In the genomic region with DNA sequence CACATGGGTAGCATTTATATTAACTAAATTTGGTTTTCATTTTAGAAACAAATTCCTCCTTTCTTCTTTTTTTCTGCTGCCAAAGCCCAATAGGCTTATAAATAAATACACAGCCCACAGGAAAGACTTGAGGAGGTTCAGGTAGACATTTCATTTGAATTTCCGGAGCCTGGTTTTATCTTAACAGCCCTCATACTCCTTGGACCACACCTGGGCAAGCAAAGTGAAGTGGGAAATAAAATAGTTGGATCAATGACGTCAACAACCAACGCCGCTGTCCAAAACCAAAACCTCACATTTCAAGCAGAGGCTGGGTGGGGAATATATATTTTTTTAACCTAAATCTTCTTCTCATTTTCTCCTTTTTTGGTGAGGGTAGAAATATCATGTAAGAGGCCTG, we compare ENCODE assay signal across 15 cellular contexts. TPM values are rescaled to one million over a fixed set of nuclear protein-coding genes. Genes with fewer than 3 reads are reported as not detected.
DNase-seq lines count a peak whose midpoint lies in the region; ATAC-seq and TF ChIP-seq lines count a peak whose summit lies in the region.
"Had no signal": no experiment of that assay in that cellular context is flagged by ENCODE, and none has a peak within 500 bp of the region (broad histone marks: within the 10 kb centered on the region; RNA-seq: fewer than 3 reads in every experiment).

No MANE protein-coding gene starts in this region.

- peaks cover 98% of the 10 kb centered on the region for H3K4me1 ChIP-seq in DOHH2 (ENCODE audit: control insufficient read depth, low read length)
- H3K4me1 ChIP-seq in SJCRH30 = peaks cover 27% of the 10 kb centered on the region
- peaks cover 4 to 8% of the 10 kb centered on the region in 2 donors for H3K4me1 ChIP-seq in lung (ENCODE audit: control insufficient read depth in 2 of 2, insufficient read depth in 2 of 2, low read length in 2 of 2)
- no peaks in the 10 kb centered on the region for H3K4me1 ChIP-seq in breast epithelium
- H3K4me1 ChIP-seq in colonic mucosa = no peaks in the 10 kb centered on the region

- H3K36me3 ChIP-seq in DOHH2 (ENCODE audit: control insufficient read depth, low read length) = peaks cover 91% of the 10 kb centered on the region
- H3K36me3 ChIP-seq in SJCRH30 = no peaks in the 10 kb centered on the region
- H3K36me3 ChIP-seq in lung (ENCODE audit: control insufficient read depth in 2 of 2, insufficient read depth in 2 of 2, low read length in 2 of 2) = no peaks in the 10 kb centered on the region
- no peaks in the 10 kb centered on the region for H3K36me3 ChIP-seq in breast epithelium
- no peaks in the 10 kb centered on the region for H3K36me3 ChIP-seq in colonic mucosa

- no peaks in the 10 kb centered on the region for H3K9me3 ChIP-seq in DOHH2 (ENCODE audit: control insufficient read depth, insufficient read depth, low read length)
- H3K9me3 ChIP-seq in SJCRH30 (replicated peaks) = no peaks in the 10 kb centered on the region
- no peaks in the 10 kb centered on the region for H3K9me3 ChIP-seq in lung (ENCODE audit: control insufficient read depth in 2 of 2, insufficient read depth in 1 of 2, low read length in 1 of 2)
- no peaks in the 10 kb centered on the region for H3K9me3 ChIP-seq in breast epithelium
- H3K9me3 ChIP-seq in colonic mucosa = no peaks in the 10 kb centered on the region

- no peaks in the 10 kb centered on the region for H3K9me3 Mint-ChIP-seq in activated CD4-positive, alpha-beta T cell treated with anti-CD3 and anti-CD28 coated beads, Interleukin-2, amount 10 ng/mL, durations not matched to agents 24 days and 14 days
- H3K9me3 Mint-ChIP-seq: CD4-positive, CD25-positive, alpha-beta regulatory T cell; GM23338 had no signal

- no peaks in the 10 kb centered on the region for H3K9me2 ChIP-seq in DOHH2 (replicated peaks; ENCODE audit: control insufficient read depth, low read length)

- H3K4me3 Mint-ChIP-seq in activated CD4-positive, alpha-beta T cell treated with anti-CD3 and anti-CD28 coated beads, Interleukin-2, amount 10 ng/mL, durations not matched to agents 24 days and 14 days = no peak overlapping the region
- H3K4me3 Mint-ChIP-seq: CD4-positive, CD25-positive, alpha-beta regulatory T cell; GM23338 had no signal

- DNase-seq in NCI-H748 (lab: John Stamatoyannopoulos, UW; ENCODE audit: unreplicated experiment) = peak; percentile 8
- no peak for DNase-seq in NCI-H748 treated with DMSO at 0.1 percent for 48 hours (lab: John Stamatoyannopoulos, UW)
- DNase-seq in SJCRH30 = no peak
- peak; percentile 28 for DNase-seq in lung (ENCODE audit: low spot score)
- no peak for DNase-seq in activated CD4-positive, alpha-beta T cell treated with anti-CD3 and anti-CD28 coated beads, Interleukin-2, amount 10 ng/mL, durations not matched to agents 24 days and 14 days
- DNase-seq in breast epithelium (ENCODE audit: low spot score in 2 of 2) = no peak
- no peak for DNase-seq in colonic mucosa
- DNase-seq: ACHN; CD4-positive, CD25-positive, alpha-beta regulatory T cell; DMS53; EL; H7 had no signal

- H3K4me2 ChIP-seq in DOHH2 (ENCODE audit: low read length) = peak overlapping the region; percentile 49
- H3K4me2 ChIP-seq: BLaER1 treated with 17β-estradiol and CSF1 and Interleukin-3, amounts not matched to agents 10 nM and 100 nM; GM23338 had no signal

- H3F3A ChIP-seq in DOHH2 (ENCODE audit: control insufficient read depth, insufficient read depth) = peaks cover 52% of the 10 kb centered on the region

- H3K27me3 Mint-ChIP-seq in activated CD4-positive, alpha-beta T cell treated with anti-CD3 and anti-CD28 coated beads, Interleukin-2, amount 10 ng/mL, durations not matched to agents 24 days and 14 days = no peaks in the 10 kb centered on the region
- H3K27me3 Mint-ChIP-seq: CD4-positive, CD25-positive, alpha-beta regulatory T cell had no signal

- H3K4me1 Mint-ChIP-seq in activated CD4-positive, alpha-beta T cell treated with anti-CD3 and anti-CD28 coated beads, Interleukin-2, amount 10 ng/mL, durations not matched to agents 24 days and 14 days = peaks cover 37% of the 10 kb centered on the region

- H3K27me3 ChIP-seq in DOHH2 (ENCODE audit: control insufficient read depth, low read length) = no peaks in the 10 kb centered on the region
- no peaks in the 10 kb centered on the region for H3K27me3 ChIP-seq in SJCRH30
- no peaks in the 10 kb centered on the region for H3K27me3 ChIP-seq in lung (ENCODE audit: control insufficient read depth, insufficient read depth)
- H3K27me3 ChIP-seq in breast epithelium = no peaks in the 10 kb centered on the region
- H3K27me3 ChIP-seq in colonic mucosa = no peaks in the 10 kb centered on the region
- H3K27me3 ChIP-seq: BLaER1 treated with 17β-estradiol and CSF1 and Interleukin-3, amounts not matched to agents 10 nM and 100 nM had no signal

- no peak for TF ChIP-seq POLR2A in breast epithelium (IDR thresholded peaks at IDR 0.05)

- H3K4me3 ChIP-seq in DOHH2 (ENCODE audit: low read length) (no peak overlapping the region), SJCRH30 (no peak overlapping the region), lung (no peak overlapping the region), breast epithelium (no peak overlapping the region), colonic mucosa (no peak overlapping the region)
- H3K4me3 ChIP-seq: BLaER1 treated with 17β-estradiol and CSF1 and Interleukin-3, amounts not matched to agents 10 nM and 100 nM; GM23338 had no signal

- intact Hi-C loops in activated CD4-positive, alpha-beta T cell treated with anti-CD3 and anti-CD28 coated beads, Interleukin-2, amount 10 ng/mL, durations not matched to agents 24 days and 14 days (cut with micrococcal nuclease) = loop anchor here (5.0 kb wide), 1 partner anchor 83 kb away; no protein-coding TSS in a partner anchor
- intact Hi-C loops in breast epithelium (cut with DNase I; ENCODE audit: low total_unique reads) (no loop called here), colonic mucosa (cut with DNase I) (no loop called here)

- no peak overlapping the region for H3K9ac ChIP-seq in colonic mucosa (ENCODE audit: low read depth in 2 of 2, low read length in 2 of 2)
- H3K9ac ChIP-seq: BLaER1 treated with 17β-estradiol and CSF1 and Interleukin-3, amounts not matched to agents 10 nM and 100 nM had no signal

- no peak overlapping the region for H3K27ac Mint-ChIP-seq in activated CD4-positive, alpha-beta T cell treated with anti-CD3 and anti-CD28 coated beads, Interleukin-2, amount 10 ng/mL, durations not matched to agents 24 days and 14 days
- H3K27ac Mint-ChIP-seq: CD4-positive, CD25-positive, alpha-beta regulatory T cell; GM23338 had no signal

- peaks cover 32% of the 10 kb centered on the region for H3K36me3 Mint-ChIP-seq in activated CD4-positive, alpha-beta T cell treated with anti-CD3 and anti-CD28 coated beads, Interleukin-2, amount 10 ng/mL, durations not matched to agents 24 days and 14 days (ENCODE audit: low read depth)

- no peak for ATAC-seq in lung (ENCODE audit: insufficient read depth, low FRiP score)
- ATAC-seq: GM23338 had no signal

- H3K27ac ChIP-seq in DOHH2 (ENCODE audit: low read depth, low read length) (peak overlapping the region; percentile 51), SJCRH30 (peak overlapping the region; percentile 63), lung (ENCODE audit: low read depth in 1 of 2, low read length in 1 of 2) (no peak overlapping the region), breast epithelium (no peak overlapping the region), colonic mucosa (no peak overlapping the region)
- H3K27ac ChIP-seq: BLaER1 treated with 17β-estradiol and CSF1 and Interleukin-3, amounts not matched to agents 10 nM and 100 nM had no signal

- WGBS in lung, 2 donors = 82 to 85% methylated on average over 4 of the region's 4 CpGs

- H3K79me2 ChIP-seq in DOHH2 (ENCODE audit: control insufficient read depth, low read length) = peaks cover 100% of the 10 kb centered on the region

- TF ChIP-seq CTCF in DOHH2 (IDR thresholded peaks at IDR 0.05; ENCODE audit: low read depth, low read length, poor library complexity, severe bottlenecking) (no peak), lung (IDR thresholded peaks at IDR 0.05; ENCODE audit: control extremely low read depth, extremely low read depth) (no peak), breast epithelium (IDR thresholded peaks at IDR 0.05) (no peak), colonic mucosa (IDR thresholded peaks at IDR 0.05) (no peak)

- H4K20me1 ChIP-seq in DOHH2 (ENCODE audit: control insufficient read depth, insufficient read depth, low read depth, low read length) = 0 out of 2 replicates have a peak, but pooled peaks cover 3% of the 10 kb centered on the region

RNA-seq across cellular contexts. Expression of gene RFTN1, which starts 53.2 kb away (rescaled TPM):
- total RNA-seq in SJCRH30 (2014; rRNA removed; shearing (Covaris generic)) = 17.0 and 20.1 TPM in 2 replicates
- total RNA-seq in lung (10 to 100 TPM; 50.8 to 82.5 TPM), breast epithelium (100 to 1,000 TPM in 1 of 3 donors, 10 to 100 TPM in 2; 13.9 to 108 (median 29.5) TPM), colonic mucosa (10 to 100 TPM in 1 of 2 donors, 1 to 10 TPM in 1; 4.0 to 10.2 TPM)
- polyA plus RNA-seq in lung = 10 to 100 TPM; 33.8 to 55.9 TPM
- 90.6 and 92.4 TPM in 2 replicates for total RNA-seq in activated CD4-positive, alpha-beta T cell treated with anti-CD3 and anti-CD28 coated beads, Interleukin-2, amount 10 ng/mL, durations not matched to agents 24 days and 14 days

Comparison
In these comparisons a context has a peak if more than half of its experiments do, and no peak if none do; other contexts are left out.
1. DNase-seq: peak in NCI-H748 (single experiment) and lung (single experiment); none in NCI-H748 treated with DMSO at 0.1 percent for 48 hours (single experiment), SJCRH30 (0 of 2), activated CD4-positive, alpha-beta T cell treated with anti-CD3 and anti-CD28 coated beads, Interleukin-2, amount 10 ng/mL, durations not matched to agents 24 days and 14 days (single experiment), breast epithelium (0 of 2) and colonic mucosa (single experiment).
2. H3K27ac ChIP-seq: peak in DOHH2 (single experiment) and SJCRH30 (single experiment); none in lung (0 of 2), breast epithelium (0 of 2) and colonic mucosa (single experiment).